1 cellular context compared by ENCODE assay signal in the genomic region with DNA sequence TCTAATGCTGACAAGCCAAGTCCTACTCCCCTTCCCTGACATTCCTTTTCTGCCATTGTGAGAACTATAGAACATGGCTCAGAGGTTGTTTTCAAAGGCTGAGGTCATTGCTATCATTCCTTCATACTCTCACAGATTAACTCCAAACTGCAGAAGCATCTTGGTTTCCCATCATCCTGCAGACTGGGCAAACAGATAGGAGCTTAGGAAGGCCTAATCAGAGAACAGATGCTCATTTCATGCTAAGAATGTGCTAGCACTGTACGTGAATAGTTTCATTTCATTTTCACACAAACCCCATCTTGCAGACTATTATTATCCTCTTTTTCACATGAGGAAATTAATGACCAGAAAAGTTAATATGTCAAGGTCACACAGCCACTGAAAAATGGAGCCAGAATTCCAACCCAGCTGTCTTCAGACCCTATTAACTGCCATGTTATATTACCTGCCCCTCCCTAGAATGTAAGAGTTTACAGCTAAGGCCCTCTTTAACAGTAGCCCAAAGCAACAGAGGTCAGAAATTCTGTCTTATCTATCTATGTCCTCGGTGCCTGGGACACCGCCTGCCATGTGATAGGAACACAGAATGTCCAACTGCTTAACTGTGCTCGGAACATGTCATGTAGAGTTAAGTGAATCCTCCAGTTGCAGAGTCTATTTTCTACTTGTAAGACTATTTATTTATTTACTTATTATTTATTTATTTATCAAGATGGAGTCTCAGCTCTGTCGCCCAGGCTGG.
TF ChIP-seq lines count a peak whose summit lies in the region.

No MANE protein-coding gene starts in this region.

TF ChIP-seq in K562, 482 proteins besides CTCF, POLR2A, EP300 and RAD21 (continued from another document):
- TF ChIP-seq, protein P1, sequence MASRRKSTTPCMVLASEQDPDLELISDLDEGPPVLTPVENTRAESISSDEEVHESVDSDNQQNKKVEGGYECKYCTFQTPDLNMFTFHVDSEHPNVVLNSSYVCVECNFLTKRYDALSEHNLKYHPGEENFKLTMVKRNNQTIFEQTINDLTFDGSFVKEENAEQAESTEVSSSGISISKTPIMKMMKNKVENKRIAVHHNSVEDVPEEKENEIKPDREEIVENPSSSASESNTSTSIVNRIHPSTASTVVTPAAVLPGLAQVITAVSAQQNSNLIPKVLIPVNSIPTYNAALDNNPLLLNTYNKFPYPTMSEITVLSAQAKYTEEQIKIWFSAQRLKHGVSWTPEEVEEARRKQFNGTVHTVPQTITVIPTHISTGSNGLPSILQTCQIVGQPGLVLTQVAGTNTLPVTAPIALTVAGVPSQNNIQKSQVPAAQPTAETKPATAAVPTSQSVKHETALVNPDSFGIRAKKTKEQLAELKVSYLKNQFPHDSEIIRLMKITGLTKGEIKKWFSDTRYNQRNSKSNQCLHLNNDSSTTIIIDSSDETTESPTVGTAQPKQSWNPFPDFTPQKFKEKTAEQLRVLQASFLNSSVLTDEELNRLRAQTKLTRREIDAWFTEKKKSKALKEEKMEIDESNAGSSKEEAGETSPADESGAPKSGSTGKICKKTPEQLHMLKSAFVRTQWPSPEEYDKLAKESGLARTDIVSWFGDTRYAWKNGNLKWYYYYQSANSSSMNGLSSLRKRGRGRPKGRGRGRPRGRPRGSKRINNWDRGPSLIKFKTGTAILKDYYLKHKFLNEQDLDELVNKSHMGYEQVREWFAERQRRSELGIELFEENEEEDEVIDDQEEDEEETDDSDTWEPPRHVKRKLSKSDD (conservative IDR thresholded peaks at IDR 0.05; ENCODE audit: low read length) = no peak
- TF ChIP-seq, protein P2, sequence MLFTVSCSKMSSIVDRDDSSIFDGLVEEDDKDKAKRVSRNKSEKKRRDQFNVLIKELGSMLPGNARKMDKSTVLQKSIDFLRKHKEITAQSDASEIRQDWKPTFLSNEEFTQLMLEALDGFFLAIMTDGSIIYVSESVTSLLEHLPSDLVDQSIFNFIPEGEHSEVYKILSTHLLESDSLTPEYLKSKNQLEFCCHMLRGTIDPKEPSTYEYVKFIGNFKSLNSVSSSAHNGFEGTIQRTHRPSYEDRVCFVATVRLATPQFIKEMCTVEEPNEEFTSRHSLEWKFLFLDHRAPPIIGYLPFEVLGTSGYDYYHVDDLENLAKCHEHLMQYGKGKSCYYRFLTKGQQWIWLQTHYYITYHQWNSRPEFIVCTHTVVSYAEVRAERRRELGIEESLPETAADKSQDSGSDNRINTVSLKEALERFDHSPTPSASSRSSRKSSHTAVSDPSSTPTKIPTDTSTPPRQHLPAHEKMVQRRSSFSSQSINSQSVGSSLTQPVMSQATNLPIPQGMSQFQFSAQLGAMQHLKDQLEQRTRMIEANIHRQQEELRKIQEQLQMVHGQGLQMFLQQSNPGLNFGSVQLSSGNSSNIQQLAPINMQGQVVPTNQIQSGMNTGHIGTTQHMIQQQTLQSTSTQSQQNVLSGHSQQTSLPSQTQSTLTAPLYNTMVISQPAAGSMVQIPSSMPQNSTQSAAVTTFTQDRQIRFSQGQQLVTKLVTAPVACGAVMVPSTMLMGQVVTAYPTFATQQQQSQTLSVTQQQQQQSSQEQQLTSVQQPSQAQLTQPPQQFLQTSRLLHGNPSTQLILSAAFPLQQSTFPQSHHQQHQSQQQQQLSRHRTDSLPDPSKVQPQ (CRISPR knock-in tag; IDR thresholded peaks at IDR 0.05; ENCODE audit: borderline replicate concordance) = no peak
- TF ChIP-seq DPF2 (IDR thresholded peaks at IDR 0.05) = peak; percentile 82; the same call in 1 of the 2 replicates
- TF ChIP-seq KDM1A (IDR thresholded peaks at IDR 0.05) = no peak; a peak in 1 of 4 replicates
- TF ChIP-seq, protein P3, sequence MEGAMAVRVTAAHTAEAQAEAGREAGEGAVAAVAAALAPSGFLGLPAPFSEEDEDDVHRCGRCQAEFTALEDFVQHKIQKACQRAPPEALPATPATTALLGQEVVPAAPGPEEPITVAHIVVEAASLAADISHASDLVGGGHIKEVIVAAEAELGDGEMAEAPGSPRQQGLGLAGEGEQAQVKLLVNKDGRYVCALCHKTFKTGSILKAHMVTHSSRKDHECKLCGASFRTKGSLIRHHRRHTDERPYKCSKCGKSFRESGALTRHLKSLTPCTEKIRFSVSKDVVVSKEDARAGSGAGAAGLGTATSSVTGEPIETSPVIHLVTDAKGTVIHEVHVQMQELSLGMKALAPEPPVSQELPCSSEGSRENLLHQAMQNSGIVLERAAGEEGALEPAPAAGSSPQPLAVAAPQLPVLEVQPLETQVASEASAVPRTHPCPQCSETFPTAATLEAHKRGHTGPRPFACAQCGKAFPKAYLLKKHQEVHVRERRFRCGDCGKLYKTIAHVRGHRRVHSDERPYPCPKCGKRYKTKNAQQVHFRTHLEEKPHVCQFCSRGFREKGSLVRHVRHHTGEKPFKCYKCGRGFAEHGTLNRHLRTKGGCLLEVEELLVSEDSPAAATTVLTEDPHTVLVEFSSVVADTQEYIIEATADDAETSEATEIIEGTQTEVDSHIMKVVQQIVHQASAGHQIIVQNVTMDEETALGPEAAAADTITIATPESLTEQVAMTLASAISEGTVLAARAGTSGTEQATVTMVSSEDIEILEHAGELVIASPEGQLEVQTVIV (CRISPR knock-in tag; IDR thresholded peaks at IDR 0.05; ENCODE audit: borderline replicate concordance) = no peak
- no peak for TF ChIP-seq KLF10 (CRISPR knock-in tag; IDR thresholded peaks at IDR 0.05)
- TF ChIP-seq RERE (CRISPR knock-in tag; IDR thresholded peaks at IDR 0.05; ENCODE audit: borderline replicate concordance) = no peak
- TF ChIP-seq, protein P4, sequence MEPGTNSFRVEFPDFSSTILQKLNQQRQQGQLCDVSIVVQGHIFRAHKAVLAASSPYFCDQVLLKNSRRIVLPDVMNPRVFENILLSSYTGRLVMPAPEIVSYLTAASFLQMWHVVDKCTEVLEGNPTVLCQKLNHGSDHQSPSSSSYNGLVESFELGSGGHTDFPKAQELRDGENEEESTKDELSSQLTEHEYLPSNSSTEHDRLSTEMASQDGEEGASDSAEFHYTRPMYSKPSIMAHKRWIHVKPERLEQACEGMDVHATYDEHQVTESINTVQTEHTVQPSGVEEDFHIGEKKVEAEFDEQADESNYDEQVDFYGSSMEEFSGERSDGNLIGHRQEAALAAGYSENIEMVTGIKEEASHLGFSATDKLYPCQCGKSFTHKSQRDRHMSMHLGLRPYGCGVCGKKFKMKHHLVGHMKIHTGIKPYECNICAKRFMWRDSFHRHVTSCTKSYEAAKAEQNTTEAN (CRISPR knock-in tag; IDR thresholded peaks at IDR 0.05) = no peak
- TF ChIP-seq ZNF316 (IDR thresholded peaks at IDR 0.05) = no peak
- no peak for TF ChIP-seq PHTF2 (CRISPR knock-in tag; IDR thresholded peaks at IDR 0.05)
- TF ChIP-seq ZKSCAN3 (CRISPR knock-in tag; IDR thresholded peaks at IDR 0.05) = no peak
- no peak for TF ChIP-seq GABPB1 (CRISPR knock-in tag; IDR thresholded peaks at IDR 0.05)
- TF ChIP-seq BDP1 (IDR thresholded peaks at IDR 0.05; ENCODE audit: insufficient read depth, insufficient read length) = no peak
- TF ChIP-seq UBTF (IDR thresholded peaks at IDR 0.05; ENCODE audit: borderline replicate concordance in 1 of 2, low read depth in 2 of 2, low read length in 2 of 2) = no peak
- TF ChIP-seq BRD4 (IDR thresholded peaks at IDR 0.05) = no peak
- TF ChIP-seq YBX1 (IDR thresholded peaks at IDR 0.05) = no peak
- TF ChIP-seq HNRNPK (IDR thresholded peaks at IDR 0.05; ENCODE audit: low read depth, low read length, poor library complexity, severe bottlenecking) = no peak
- TF ChIP-seq JUN (IDR thresholded peaks at IDR 0.05; ENCODE audit: borderline replicate concordance, low read depth, low read length) = no peak
- TF ChIP-seq JUN (CRISPR knock-in tag; IDR thresholded peaks at IDR 0.05; ENCODE audit: borderline replicate concordance) = no peak
- TF ChIP-seq, protein P5, sequence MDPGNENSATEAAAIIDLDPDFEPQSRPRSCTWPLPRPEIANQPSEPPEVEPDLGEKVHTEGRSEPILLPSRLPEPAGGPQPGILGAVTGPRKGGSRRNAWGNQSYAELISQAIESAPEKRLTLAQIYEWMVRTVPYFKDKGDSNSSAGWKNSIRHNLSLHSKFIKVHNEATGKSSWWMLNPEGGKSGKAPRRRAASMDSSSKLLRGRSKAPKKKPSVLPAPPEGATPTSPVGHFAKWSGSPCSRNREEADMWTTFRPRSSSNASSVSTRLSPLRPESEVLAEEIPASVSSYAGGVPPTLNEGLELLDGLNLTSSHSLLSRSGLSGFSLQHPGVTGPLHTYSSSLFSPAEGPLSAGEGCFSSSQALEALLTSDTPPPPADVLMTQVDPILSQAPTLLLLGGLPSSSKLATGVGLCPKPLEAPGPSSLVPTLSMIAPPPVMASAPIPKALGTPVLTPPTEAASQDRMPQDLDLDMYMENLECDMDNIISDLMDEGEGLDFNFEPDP (CRISPR knock-in tag; IDR thresholded peaks at IDR 0.05) = no peak
- TF ChIP-seq CHCHD3 (CRISPR knock-in tag; IDR thresholded peaks at IDR 0.05) = no peak
- TF ChIP-seq ZNF740 (CRISPR knock-in tag; IDR thresholded peaks at IDR 0.05) = no peak
- TF ChIP-seq ZNF740 (tag; IDR thresholded peaks at IDR 0.05) = no peak
- no peak for TF ChIP-seq KLF13 (tag; IDR thresholded peaks at IDR 0.05; ENCODE audit: borderline replicate concordance, low read depth)
- TF ChIP-seq RBM25 (IDR thresholded peaks at IDR 0.05; ENCODE audit: low read depth, low read length, severe bottlenecking) = no peak
- peak in 1 of 2 experiments; percentile 51; a peak in 1 of 4 replicates for TF ChIP-seq RCOR1 (IDR thresholded peaks at IDR 0.05; ENCODE audit: borderline replicate concordance in 1 of 2, low read depth in 2 of 2, low read length in 2 of 2)
- TF ChIP-seq ZNF444 (CRISPR knock-in tag; IDR thresholded peaks at IDR 0.05) = no peak
